In the genomic region with DNA sequence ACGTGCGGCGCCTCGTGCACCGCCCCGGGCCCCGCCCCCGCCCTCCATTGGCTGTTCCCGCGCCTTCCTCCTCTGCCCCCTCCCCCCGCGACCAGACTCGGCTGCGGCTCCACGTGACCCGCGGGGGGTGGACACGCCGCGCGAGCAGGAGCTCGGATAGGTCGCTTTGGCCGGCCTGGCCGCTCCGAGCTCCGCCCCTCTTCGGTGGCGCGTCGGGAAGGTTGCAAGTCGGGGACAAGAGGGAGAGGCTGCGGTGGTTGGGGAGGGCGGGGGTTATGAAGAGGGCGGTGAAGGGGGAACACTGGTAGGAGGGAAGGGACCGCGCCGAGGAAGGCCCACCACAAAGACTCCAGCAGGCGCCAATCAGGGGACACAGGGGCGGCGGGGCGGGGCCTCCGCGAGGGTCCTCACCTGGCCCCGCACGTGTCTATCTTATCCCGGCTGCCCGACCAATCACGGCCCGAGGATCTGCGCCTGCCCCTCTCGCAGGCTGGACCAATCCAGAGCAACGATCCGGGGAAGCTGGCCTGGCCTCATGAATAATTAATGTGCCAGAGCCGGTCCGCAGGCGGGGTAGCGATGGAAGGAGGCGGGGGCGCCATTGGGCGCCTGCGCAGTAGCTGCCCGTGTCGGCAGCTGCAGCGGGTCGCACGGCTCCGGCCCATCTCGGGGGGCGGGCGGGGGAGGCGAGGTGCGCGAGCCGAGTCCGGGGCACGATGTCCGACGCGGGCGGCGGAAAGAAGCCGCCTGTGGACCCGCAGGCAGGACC, we compare ENCODE assay signal across 8 cellular contexts. TPM values are rescaled to one million over a fixed set of nuclear protein-coding genes. Genes with fewer than 3 reads are reported as not detected.
A peak's percentile ranks its signal among the peaks of the same experiment; 100 is the strongest.
DNase-seq lines count a peak whose midpoint lies in the region; ATAC-seq and TF ChIP-seq lines count a peak whose summit lies in the region.

A gene with protein sequence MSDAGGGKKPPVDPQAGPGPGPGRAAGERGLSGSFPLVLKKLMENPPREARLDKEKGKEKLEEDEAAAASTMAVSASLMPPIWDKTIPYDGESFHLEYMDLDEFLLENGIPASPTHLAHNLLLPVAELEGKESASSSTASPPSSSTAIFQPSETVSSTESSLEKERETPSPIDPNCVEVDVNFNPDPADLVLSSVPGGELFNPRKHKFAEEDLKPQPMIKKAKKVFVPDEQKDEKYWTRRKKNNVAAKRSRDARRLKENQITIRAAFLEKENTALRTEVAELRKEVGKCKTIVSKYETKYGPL (plus strand): TSS at position 614 of the 769 bp plus-strand sequence. CDS start 103 bp downstream, at position 717.

- H3K36me3 ChIP-seq in WERI-Rb-1 (no peaks in the 10 kb centered on the region; the same call in 1 of the 2 replicates), mammary epithelial cell (ENCODE audit: insufficient read depth, low read length) (no peaks in the 10 kb centered on the region), skeletal muscle satellite cell (ENCODE audit: insufficient read depth, low read length) (no peaks in the 10 kb centered on the region)

- H3K4me2 ChIP-seq in mammary epithelial cell (ENCODE audit: insufficient read depth, low read depth, low read length) (peak within 1 kb of the TSS; percentile 96), skeletal muscle satellite cell (ENCODE audit: low read length) (peak within 1 kb of the TSS; percentile 99)

- H3K9me3 ChIP-seq in WERI-Rb-1 (ENCODE audit: severe bottlenecking) (no peaks in the 10 kb centered on the region), mammary epithelial cell (replicated peaks; ENCODE audit: insufficient read depth, low read length) (no peaks in the 10 kb centered on the region), iPS-18c (ENCODE audit: control insufficient read depth, insufficient read depth, low read length) (no peaks in the 10 kb centered on the region), skeletal muscle satellite cell (replicated peaks; ENCODE audit: low read length) (no peaks in the 10 kb centered on the region)

- no peak for TF ChIP-seq CTCF in WERI-Rb-1 (IDR thresholded peaks at IDR 0.05; ENCODE audit: low read depth, low read length)
- no peak for TF ChIP-seq CTCF in mammary epithelial cell (conservative IDR thresholded peaks at IDR 0.05 in 1 of 2, IDR thresholded peaks at IDR 0.05 in 1 of 2; ENCODE audit: extremely low read depth in 1 of 2, insufficient read depth in 1 of 2, low read depth in 1 of 2, low read length in 2 of 2)

- H4K20me1 ChIP-seq in mammary epithelial cell (ENCODE audit: insufficient read depth, low read length) = no peaks in the 10 kb centered on the region

- DNase-seq in ACHN (peak; percentile 95), NCI-H2196 treated with DMSO at 0.1 percent for 48 hours (lab: John Stamatoyannopoulos, UW; ENCODE audit: unreplicated experiment) (peak; percentile 97), WERI-Rb-1 (peak; percentile 99), mammary epithelial cell (peak; percentile 98)

- H3K4me1 ChIP-seq in mammary epithelial cell (ENCODE audit: insufficient read depth, low read length) (peaks cover 24% of the 10 kb centered on the region), skeletal muscle satellite cell (ENCODE audit: control insufficient read depth, insufficient read depth, low read length) (peaks cover 20% of the 10 kb centered on the region)

- peak within 1 kb of the TSS; percentile 92 for H2AFZ ChIP-seq in mammary epithelial cell (ENCODE audit: low read depth, low read length)

- no peaks in the 10 kb centered on the region for H3K27me3 ChIP-seq in WERI-Rb-1 (ENCODE audit: insufficient read depth, low read depth, severe bottlenecking)
- H3K27me3 ChIP-seq in mammary epithelial cell (ENCODE audit: insufficient read depth, low read length) = no peaks in the 10 kb centered on the region
- peaks cover 13% of the 10 kb centered on the region for H3K27me3 ChIP-seq in skeletal muscle satellite cell (ENCODE audit: control insufficient read depth, insufficient read depth, low read length)

- H3K27ac ChIP-seq in WERI-Rb-1 (peak within 1 kb of the TSS; percentile 97), mammary epithelial cell (ENCODE audit: insufficient read depth, low read depth, low read length) (peak within 1 kb of the TSS; percentile 89)

- ATAC-seq in GM18873 (IDR thresholded peaks at IDR 0.05; ENCODE audit: low FRiP score, unreplicated experiment) = peak; percentile 78
- ATAC-seq in HG03139 (IDR thresholded peaks at IDR 0.05; ENCODE audit: unreplicated experiment) = peak; percentile 76

- no peaks in the 10 kb centered on the region for H3K79me2 ChIP-seq in mammary epithelial cell (ENCODE audit: insufficient read depth, low read length)

- in situ Hi-C loops in ACHN (cut with HindIII; ENCODE audit: low pct_ligation_motif_present, low pct_unique_long_range_greater_than_20kb, low sequenced_read_pairs) = no loop called here
- in situ Hi-C loops in mammary epithelial cell (cut with MboI; ENCODE audit: low sequenced_read_pairs in 2 of 2) = no loop called here

- dilution Hi-C loops in mammary epithelial cell (cut with HindIII; ENCODE audit: low sequenced_read_pairs) = no loop called here

- 1% methylated on average over 49 of the region's 84 CpGs for WGBS in mammary epithelial cell (ENCODE audit: low coverage, missing lambda C conversion rate)

- H3K4me3 ChIP-seq in WERI-Rb-1 (ENCODE audit: low read depth, low read length) = peak within 1 kb of the TSS; percentile 57
- peak within 1 kb of the TSS; percentile 65 to 78 (median 65) for H3K4me3 ChIP-seq in mammary epithelial cell (replicated peaks in 1 of 3; ENCODE audit: insufficient read depth in 1 of 3, low read depth in 2 of 3, low read length in 3 of 3)
- peak within 1 kb of the TSS; percentile 75 for H3K4me3 ChIP-seq in iPS-18c (ENCODE audit: insufficient read depth, low read depth, low read length)
- peak within 1 kb of the TSS; percentile 75 for H3K4me3 ChIP-seq in skeletal muscle satellite cell (ENCODE audit: low read length)

- intact Hi-C loops in mammary epithelial cell (cut with micrococcal nuclease) = loop anchor here (1.0 to 5.0 kb wide), 4 partner anchors 63 to 291 kb away; a partner anchor contains a TSS

- peak within 1 kb of the TSS; percentile 87 for H3K9ac ChIP-seq in mammary epithelial cell (ENCODE audit: insufficient read depth, low read length)
- peak within 1 kb of the TSS; percentile 83 for H3K9ac ChIP-seq in skeletal muscle satellite cell (ENCODE audit: low read depth, low read length)

- CTCF ChIA-PET in mammary epithelial cell (lab: Charles Lee; ENCODE audit: low non-redundant PET) = interaction anchor here (0.6 to 1.0 kb wide), 4 partner anchors 112 to 183 kb away, joined by 3 to 6 read pairs (median 4); no protein-coding TSS in a partner anchor

- BruUV-seq in mammary epithelial cell (replicated peaks; lab: Mats Ljungman, UMichigan) = no TSS peak

RNA-seq across cellular contexts. Expression of the gene that starts here (rescaled TPM):
- 1 to 10 TPM; 5.2 TPM for total RNA-seq in mammary epithelial cell
- 7.4 TPM for polyA plus RNA-seq in mammary epithelial cell
- polyA minus RNA-seq in mammary epithelial cell = 62.8 TPM
- total RNA-seq in skeletal muscle satellite cell (2012; rRNA removed) = 2.5 and 3.1 TPM in 2 replicates

Comparison
In these comparisons a context has a peak if more than half of its experiments do, and no peak if none do; other contexts are left out.
1. Peak in every context shown above with its lines: DNase-seq, ATAC-seq, H3K4me3 ChIP-seq and H3K27ac ChIP-seq.